Comparison of ENCODE assay signal across 8 cellular contexts in genomic region chr14:30270200-30271161, GRCh38.
DNase-seq lines count a peak whose midpoint lies in the region; ATAC-seq and TF ChIP-seq lines count a peak whose summit lies in the region.

No MANE protein-coding gene starts in this region.

- TF ChIP-seq CTCF in lower leg skin (IDR thresholded peaks at IDR 0.05): peak in 1 of 3 donors; percentile 53

- 29 to 30% methylated on average over 29 of the region's 29 CpGs for WGBS in lower leg skin, 2 donors

- DNase-seq in C1 segment of cervical spinal cord (lab: John Stamatoyannopoulos, UW): peak in 11 of 14 donors; percentile 20 to 75 (median 59)
- peak; percentile 19 for DNase-seq in GM19240 (ENCODE audit: insufficient read length, low spot score)
- peak; percentile 90 for DNase-seq in NCI-H2227 treated with DMSO at 0.1 percent for 48 hours (lab: John Stamatoyannopoulos, UW)
- peak; percentile 13 to 66 for DNase-seq in activated CD4-positive, alpha-beta T cell treated with anti-CD3 and anti-CD28 coated beads for 24 hours (ENCODE audit: low read depth in 2 of 2)
- DNase-seq in dermis blood vessel endothelial cell: peak; percentile 90
- DNase-seq in lower leg skin (ENCODE audit: low spot score in 2 of 2): peak; percentile 72 to 92
- peak; percentile 9 to 37 (median 20) for DNase-seq in stimulated activated CD4-positive, alpha-beta T cell treated with anti-CD3 and anti-CD28 coated beads, TNF-alpha, amount 100 ng/mL, for 4 hours (ENCODE audit: low read depth in 3 of 3)

- no peak for TF ChIP-seq POLR2A in lower leg skin (IDR thresholded peaks at IDR 0.05)

- intact Hi-C loops in lower leg skin (cut with DNase I; ENCODE audit: low total_unique reads): no loop called here

- no peak overlapping the region for H3K4me3 ChIP-seq in lower leg skin (ENCODE audit: low read depth, poor library complexity, severe bottlenecking)

- peak; percentile 99 for ATAC-seq in HG03354 (IDR thresholded peaks at IDR 0.05; ENCODE audit: poor library complexity, severe bottlenecking, unreplicated experiment)

Comparison
In these comparisons a context has a peak if more than half of its experiments do, and no peak if none do; other contexts are left out.
1. DNase-seq: peak in every context shown above with its lines; median percentile 90 in NCI-H2227 treated with DMSO at 0.1 percent for 48 hours; 90 in dermis blood vessel endothelial cell; 82 in lower leg skin; 59 in C1 segment of cervical spinal cord; 40 in activated CD4-positive, alpha-beta T cell treated with anti-CD3 and anti-CD28 coated beads for 24 hours; 20 in stimulated activated CD4-positive, alpha-beta T cell treated with anti-CD3 and anti-CD28 coated beads, TNF-alpha, amount 100 ng/mL, for 4 hours; 19 in GM19240.